Comparison of ENCODE assay signal across 3 cellular contexts in genomic region chr11:22273781-22274180, GRCh38.
"Had no signal": no experiment of that assay in that cellular context is flagged by ENCODE, and none has a peak within 500 bp of the region (broad histone marks: within the 10 kb centered on the region; RNA-seq: fewer than 3 reads in every experiment).

No MANE protein-coding gene starts in this region.

- H3K4me3 ChIP-seq: GM12878 had no signal

- ATAC-seq: GM12878 had no signal

- DNase-seq: GDM1, GF-D8 had no signal
